In genomic region chr3:52649461-52650210, GRCh38 we compare ENCODE assay signal across 16 cellular contexts. TPM values are rescaled to one million over a fixed set of nuclear protein-coding genes. Genes with fewer than 3 reads are reported as not detected.
A peak's percentile ranks its signal among the peaks of the same experiment; 100 is the strongest.
DNase-seq lines count a peak whose midpoint lies in the region; TF ChIP-seq lines count a peak whose summit lies in the region.
"Had no signal": no experiment of that assay in that cellular context is flagged by ENCODE, and none has a peak within 500 bp of the region (broad histone marks: within the 10 kb centered on the region; RNA-seq: fewer than 3 reads in every experiment).

No MANE protein-coding gene starts in this region.

- no peaks in the 10 kb centered on the region for H3K4me1 ChIP-seq in endodermal cell (ENCODE audit: control insufficient read depth, insufficient read depth, low read length)

- peaks cover 64% of the 10 kb centered on the region for H3K36me3 Mint-ChIP-seq in nephron progenitor cell (ENCODE audit: low read depth)
- H3K36me3 Mint-ChIP-seq in endodermal cell (ENCODE audit: low read depth) = peaks cover 70% of the 10 kb centered on the region

- no peaks in the 10 kb centered on the region for H3K9me3 ChIP-seq in endodermal cell (ENCODE audit: control insufficient read depth, low read length)

- H3K27me3 Mint-ChIP-seq in nephron progenitor cell (ENCODE audit: low read depth, poor library complexity) = no peaks in the 10 kb centered on the region
- H3K27me3 Mint-ChIP-seq in endodermal cell (ENCODE audit: insufficient read depth) = no peaks in the 10 kb centered on the region
- H3K27me3 Mint-ChIP-seq: CD4-positive, alpha-beta T cell; natural killer cell treated with Interleukin-12 subunit alpha and Interleukin-12 subunit beta and Interleukin-15 and Interleukin-18, amount 100 ng/mL, for 72 hours had no signal

- H3K4me1 Mint-ChIP-seq in nephron progenitor cell (no peaks in the 10 kb centered on the region), endodermal cell (peaks cover 8% of the 10 kb centered on the region)
- H3K4me1 Mint-ChIP-seq: H9 had no signal

- H3K27ac Mint-ChIP-seq in nephron progenitor cell = peak overlapping the region; percentile 71
- no peak overlapping the region for H3K27ac Mint-ChIP-seq in endodermal cell
- H3K27ac Mint-ChIP-seq: CD4-positive, alpha-beta T cell had no signal

- H3K9ac ChIP-seq in endodermal cell (ENCODE audit: extremely low read depth, low read length, poor library complexity, severe bottlenecking) = no peak overlapping the region

- H3K36me3 ChIP-seq in endodermal cell (ENCODE audit: control insufficient read depth, insufficient read depth, low read length) = peaks cover 79% of the 10 kb centered on the region

- H3K9me3 Mint-ChIP-seq in nephron progenitor cell = no peaks in the 10 kb centered on the region
- H3K9me3 Mint-ChIP-seq in endodermal cell = no peaks in the 10 kb centered on the region
- H3K9me3 Mint-ChIP-seq: CD4-positive, alpha-beta T cell; H9; natural killer cell treated with Interleukin-12 subunit alpha and Interleukin-12 subunit beta and Interleukin-15 and Interleukin-18, amount 100 ng/mL, for 72 hours had no signal

- H3K4me3 Mint-ChIP-seq in nephron progenitor cell = no peak overlapping the region
- no peak overlapping the region for H3K4me3 Mint-ChIP-seq in endodermal cell
- H3K4me3 Mint-ChIP-seq: CD4-positive, alpha-beta T cell; H9; natural killer cell treated with Interleukin-12 subunit alpha and Interleukin-12 subunit beta and Interleukin-15 and Interleukin-18, amount 100 ng/mL, for 72 hours had no signal

- peak; percentile 43 for DNase-seq in D341Med (ENCODE audit: low spot score)
- peak; percentile 25 for DNase-seq in HT1080 (ENCODE audit: low read depth)
- peak; percentile 40 to 54 for DNase-seq in cardiac fibroblast (ENCODE audit: low read depth in 2 of 2)
- no peak for DNase-seq in nephron progenitor cell
- no peak for DNase-seq in endodermal cell
- no peak for DNase-seq in activated gamma-delta T cell treated with Interleukin-2 at 50 U/mL for 16 hours
- no peak for DNase-seq in NOMO-1 (lab: John Stamatoyannopoulos, UW; ENCODE audit: unreplicated experiment in 2 of 2)
- DNase-seq in activated CD8-positive, alpha-beta memory T cell treated with anti-CD3 and anti-CD28 coated beads, Interleukin-2, amount 50 U/mL, for 48 hours = no peak
- DNase-seq: caudate nucleus; CD4-positive, alpha-beta T cell; H9; left ventricle myocardium superior; NCI-H2227 treated with DMSO at 0.1 percent for 48 hours; right cardiac atrium; stimulated activated naive CD4-positive, alpha-beta T cell treated with Interleukin-2 at 50 U/mL for 16 hours had no signal

- WGBS in endodermal cell (ENCODE audit: insufficient coverage in 1 of 2, insufficient read length in 1 of 2), 2 experiments = 95 to 97% methylated on average over 5 of the region's 5 CpGs

- no peak overlapping the region for H3K27ac ChIP-seq in endodermal cell (ENCODE audit: low read depth, low read length)

- TF ChIP-seq CTCF in cardiac fibroblast (IDR thresholded peaks at IDR 0.05; ENCODE audit: low read depth, low read length) (no peak), nephron progenitor cell (IDR thresholded peaks at IDR 0.05) (no peak), endodermal cell (conservative IDR thresholded peaks at IDR 0.05) (no peak)

- no peak overlapping the region for H3K4me3 ChIP-seq in cardiac fibroblast (replicated peaks in 1 of 2; ENCODE audit: low read depth in 2 of 2, low read length in 2 of 2)
- H3K4me3 ChIP-seq in endodermal cell (ENCODE audit: low read length) = no peak overlapping the region

- no peaks in the 10 kb centered on the region for H3K27me3 ChIP-seq in endodermal cell (ENCODE audit: control insufficient read depth, insufficient read depth, low read length, poor library complexity, severe bottlenecking)

RNA-seq across cellular contexts. Expression of gene PBRM1, which starts 36.1 kb away (rescaled TPM):
- 33.9 and 40.8 TPM in 2 replicates for total RNA-seq in HT1080 (2014; rRNA removed; shearing (Covaris generic))
- polyA plus RNA-seq in HT1080 (2015; cell fraction: cytosol; rRNA removed) = 17.3 and 23.0 TPM in 2 replicates
- 45.3 and 47.3 TPM in 2 replicates for polyA plus RNA-seq in HT1080 (2015; cell fraction: nucleus; rRNA removed)
- 10 to 100 TPM; 73.4 to 78.5 TPM for total RNA-seq in endodermal cell
- 72.1 TPM for polyA plus RNA-seq in endodermal cell (2013, experiment 1 of 2)
- polyA plus RNA-seq in endodermal cell (2013, experiment 2 of 2) = 69.4 TPM

RNA-seq across cellular contexts. Expression of gene GNL3, which starts 36.2 kb away (rescaled TPM):
- total RNA-seq in HT1080 (2014; rRNA removed; shearing (Covaris generic)) = 138 and 161 TPM in 2 replicates
- 119 and 124 TPM in 2 replicates for polyA plus RNA-seq in HT1080 (2015; cell fraction: cytosol; rRNA removed)
- polyA plus RNA-seq in HT1080 (2015; cell fraction: nucleus; rRNA removed) = 233 and 237 TPM in 2 replicates
- 100 to 1,000 TPM; 101 to 107 TPM for total RNA-seq in endodermal cell
- polyA plus RNA-seq in endodermal cell (2013, experiment 1 of 2) = 119 TPM
- 105 TPM for polyA plus RNA-seq in endodermal cell (2013, experiment 2 of 2)

RNA-seq across cellular contexts. Expression of gene GLT8D1, which starts 56.0 kb away (rescaled TPM):
- total RNA-seq in HT1080 (2014; rRNA removed; shearing (Covaris generic)) = 55.2 and 62.3 TPM in 2 replicates
- polyA plus RNA-seq in HT1080 (2015; cell fraction: cytosol; rRNA removed) = 72.2 and 75.1 TPM in 2 replicates
- 115 and 129 TPM in 2 replicates for polyA plus RNA-seq in HT1080 (2015; cell fraction: nucleus; rRNA removed)
- 10 to 100 TPM; 54.4 to 72.2 TPM for total RNA-seq in endodermal cell
- 85.9 TPM for polyA plus RNA-seq in endodermal cell (2013, experiment 1 of 2)
- polyA plus RNA-seq in endodermal cell (2013, experiment 2 of 2) = 84.4 TPM

RNA-seq across cellular contexts. Expression of gene SPCS1, which starts 56.3 kb away (rescaled TPM):
- 142 and 208 TPM in 2 replicates for total RNA-seq in HT1080 (2014; rRNA removed; shearing (Covaris generic))
- 303 and 415 TPM in 2 replicates for polyA plus RNA-seq in HT1080 (2015; cell fraction: cytosol; rRNA removed)
- 147 and 166 TPM in 2 replicates for polyA plus RNA-seq in HT1080 (2015; cell fraction: nucleus; rRNA removed)
- 100 to 1,000 TPM; 101 to 113 TPM for total RNA-seq in endodermal cell
- 159 TPM for polyA plus RNA-seq in endodermal cell (2013, experiment 1 of 2)
- polyA plus RNA-seq in endodermal cell (2013, experiment 2 of 2) = 141 TPM

Comparison
In these comparisons a context has a peak if more than half of its experiments do, and no peak if none do; other contexts are left out.
1. DNase-seq: peak in D341Med (single experiment), HT1080 (single experiment) and cardiac fibroblast (2 of 2); none in nephron progenitor cell (single experiment), endodermal cell (single experiment), activated gamma-delta T cell treated with Interleukin-2 at 50 U/mL for 16 hours (single experiment), NOMO-1 (0 of 2) and activated CD8-positive, alpha-beta memory T cell treated with anti-CD3 and anti-CD28 coated beads, Interleukin-2, amount 50 U/mL, for 48 hours (single experiment).